ENCODE assay signal across 31 cellular contexts in the genomic region with DNA sequence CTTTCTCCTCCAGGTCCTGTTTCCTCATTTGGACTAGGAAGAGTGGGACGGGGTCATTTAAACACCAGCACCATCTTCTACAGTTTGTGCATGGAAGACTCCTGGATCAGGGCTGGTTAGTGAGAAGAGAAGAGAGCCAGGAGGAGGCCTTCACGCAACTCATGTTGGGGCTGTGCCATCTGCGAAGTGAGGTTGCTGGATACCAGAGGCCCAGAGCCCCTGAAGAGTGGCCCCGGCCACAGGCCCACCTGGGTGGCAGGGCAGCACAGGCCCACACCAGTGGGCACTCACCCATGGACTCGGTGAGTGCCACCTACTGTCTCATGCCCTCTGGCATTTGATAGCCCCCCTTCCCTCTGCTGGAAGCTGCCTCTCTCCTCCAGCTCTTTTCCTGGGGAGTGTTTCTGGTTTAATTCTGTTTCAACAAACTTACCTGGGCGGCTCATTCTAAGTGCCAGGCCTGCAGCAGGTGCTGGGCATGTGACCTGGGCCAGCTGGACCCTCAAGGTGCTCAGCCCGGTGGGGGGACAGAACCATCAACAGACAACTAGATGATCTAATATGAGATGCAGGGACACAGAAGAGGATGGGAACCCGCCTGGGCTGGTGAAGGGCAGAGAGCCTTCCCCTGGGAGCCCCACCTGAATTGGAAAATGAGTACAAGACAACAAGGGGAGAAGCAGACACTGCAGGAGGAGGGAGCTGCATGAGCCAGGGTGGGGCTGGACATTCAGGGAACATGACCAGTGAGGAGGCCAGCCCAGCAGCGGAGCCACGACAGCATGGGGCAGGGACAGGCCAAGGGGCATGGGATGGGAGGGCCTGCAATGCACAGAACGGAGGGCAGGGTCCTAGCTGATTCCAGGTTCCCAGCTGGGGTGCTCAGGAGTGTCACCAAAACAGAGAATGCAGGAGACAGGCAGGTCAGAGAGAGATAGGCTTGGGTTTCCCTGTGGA.
"Had no signal": no experiment of that assay in that cellular context is flagged by ENCODE, and none has a peak within 500 bp of the region (broad histone marks: within the 10 kb centered on the region; RNA-seq: fewer than 3 reads in every experiment).

No MANE protein-coding gene starts in this region.

- H3K36me3 ChIP-seq: ascending aorta, cardiac muscle cell, esophagus muscularis mucosa, heart left ventricle, neutrophil, ovary, prostate gland, upper lobe of left lung had no signal

- H3K9me3 Mint-ChIP-seq: activated naive CD4-positive, alpha-beta T cell treated with anti-CD3 and anti-CD28 coated beads, Interleukin-2, amount 10 ng/mL, durations not matched to agents 7 days and 5 days; activated naive CD8-positive, alpha-beta T cell treated with anti-CD3 and anti-CD28 coated beads, Interleukin-2, amount 10 ng/mL, durations not matched to agents 7 days and 5 days; activated T-helper 1 cell treated with anti-CD3 and anti-CD28 coated beads, Interleukin-12 subunit alpha, Interleukin-12 subunit beta, Interleukin-2, Interleukin-4 antibody, amounts not matched to agents 30 ng/mL and 10 ng/mL and 1 ng/mL, durations not matched to agents 14 hours and 24 hours and 36 hours; brain; immature natural killer cell; natural killer cell treated with Interleukin-12 subunit alpha and Interleukin-12 subunit beta and Interleukin-15 and Interleukin-18, amount 100 ng/mL, for 72 hours; stimulated activated memory B cell treated with anti-CD40 and anti-IgM and Interleukin-4, amounts not matched to agents 10 μg/mL and 1 μg/mL and 100 μg/mL, for 72 hours; stimulated activated naive CD8-positive, alpha-beta T cell treated with anti-CD3 and anti-CD28 coated beads, Interleukin-15, amount 100 ng/mL, for 72 hours had no signal

- ATAC-seq: mucosa of descending colon; sciatic nerve; stimulated activated memory B cell treated with anti-CD40 and anti-IgM and Interleukin-4, amounts not matched to agents 10 μg/mL and 1 μg/mL and 100 μg/mL, for 72 hours had no signal

- DNase-seq: activated CD4-positive, alpha-beta T cell treated with anti-CD3 and anti-CD28 coated beads, Interleukin-2, amount 50 U/mL, for 4 hours; activated CD8-positive, alpha-beta memory T cell treated with anti-CD3 and anti-CD28 coated beads, Interleukin-2, amount 50 U/mL, for 4 hours; activated gamma-delta T cell; activated naive CD4-positive, alpha-beta T cell treated with anti-CD3 and anti-CD28 coated beads, Interleukin-2, amount 10 ng/mL, durations not matched to agents 7 days and 5 days; activated naive CD8-positive, alpha-beta T cell treated with anti-CD3 and anti-CD28 coated beads, Interleukin-2, amount 10 ng/mL, durations not matched to agents 7 days and 5 days; activated T-cell treated with anti-CD3 and anti-CD28 coated beads, Interleukin-2, amount 50 U/mL, for 1 hour; cortex of kidney; foreskin keratinocyte; hypothalamus; immature natural killer cell; mesendoderm; mucosa of descending colon; ovary; retina; stimulated activated CD4-positive, alpha-beta T cell treated with anti-CD3 and anti-CD28 coated beads, Interleukin-4, amount 100 ng/mL, for 24 hours; stimulated activated naive CD8-positive, alpha-beta T cell treated with anti-CD3 and anti-CD28 coated beads, Interleukin-15, amount 100 ng/mL, for 72 hours; substantia nigra; T-helper 2 cell had no signal

- H3K27ac Mint-ChIP-seq: activated naive CD4-positive, alpha-beta T cell treated with anti-CD3 and anti-CD28 coated beads, Interleukin-2, amount 10 ng/mL, durations not matched to agents 7 days and 5 days; activated naive CD8-positive, alpha-beta T cell treated with anti-CD3 and anti-CD28 coated beads, Interleukin-2, amount 10 ng/mL, durations not matched to agents 7 days and 5 days; brain; immature natural killer cell; natural killer cell treated with Interleukin-12 subunit alpha and Interleukin-12 subunit beta and Interleukin-15 and Interleukin-18, amount 100 ng/mL, for 72 hours; stimulated activated memory B cell treated with anti-CD40 and anti-IgM and Interleukin-4, amounts not matched to agents 10 μg/mL and 1 μg/mL and 100 μg/mL, for 72 hours; stimulated activated naive CD8-positive, alpha-beta T cell treated with anti-CD3 and anti-CD28 coated beads, Interleukin-15, amount 100 ng/mL, for 72 hours had no signal

- H3K4me1 Mint-ChIP-seq: activated naive CD4-positive, alpha-beta T cell treated with anti-CD3 and anti-CD28 coated beads, Interleukin-2, amount 10 ng/mL, durations not matched to agents 7 days and 5 days; immature natural killer cell; stimulated activated memory B cell treated with anti-CD40 and anti-IgM and Interleukin-4, amounts not matched to agents 10 μg/mL and 1 μg/mL and 100 μg/mL, for 72 hours had no signal

- H3K4me3 Mint-ChIP-seq: activated naive CD4-positive, alpha-beta T cell treated with anti-CD3 and anti-CD28 coated beads, Interleukin-2, amount 10 ng/mL, durations not matched to agents 7 days and 5 days; activated naive CD8-positive, alpha-beta T cell treated with anti-CD3 and anti-CD28 coated beads, Interleukin-2, amount 10 ng/mL, durations not matched to agents 7 days and 5 days; activated T-helper 1 cell treated with anti-CD3 and anti-CD28 coated beads, Interleukin-12 subunit alpha, Interleukin-12 subunit beta, Interleukin-2, Interleukin-4 antibody, amounts not matched to agents 30 ng/mL and 10 ng/mL and 1 ng/mL, durations not matched to agents 14 hours and 24 hours and 36 hours; immature natural killer cell; natural killer cell treated with Interleukin-12 subunit alpha and Interleukin-12 subunit beta and Interleukin-15 and Interleukin-18, amount 100 ng/mL, for 72 hours; stimulated activated memory B cell treated with anti-CD40 and anti-IgM and Interleukin-4, amounts not matched to agents 10 μg/mL and 1 μg/mL and 100 μg/mL, for 72 hours; stimulated activated naive CD8-positive, alpha-beta T cell treated with anti-CD3 and anti-CD28 coated beads, Interleukin-15, amount 100 ng/mL, for 72 hours had no signal

- H3K27ac ChIP-seq: ascending aorta, cardiac muscle cell, esophagus muscularis mucosa, foreskin keratinocyte, heart left ventricle, neutrophil, ovary, prostate gland, skin epidermis, upper lobe of left lung had no signal

- H3K36me3 Mint-ChIP-seq: activated naive CD4-positive, alpha-beta T cell treated with anti-CD3 and anti-CD28 coated beads, Interleukin-2, amount 10 ng/mL, durations not matched to agents 7 days and 5 days; activated naive CD8-positive, alpha-beta T cell treated with anti-CD3 and anti-CD28 coated beads, Interleukin-2, amount 10 ng/mL, durations not matched to agents 7 days and 5 days; brain; natural killer cell treated with Interleukin-12 subunit alpha and Interleukin-12 subunit beta and Interleukin-15 and Interleukin-18, amount 100 ng/mL, for 72 hours; stimulated activated memory B cell treated with anti-CD40 and anti-IgM and Interleukin-4, amounts not matched to agents 10 μg/mL and 1 μg/mL and 100 μg/mL, for 72 hours had no signal

- H3K4me1 ChIP-seq: ascending aorta, foreskin keratinocyte, heart left ventricle, prostate gland had no signal

- H3K4me3 ChIP-seq: ascending aorta, cardiac muscle cell, esophagus muscularis mucosa, mucosa of descending colon, ovary, prostate gland, skin epidermis, upper lobe of left lung had no signal

- H3K27me3 ChIP-seq: ascending aorta, ovary, upper lobe of left lung had no signal

- H3K9me3 ChIP-seq: ascending aorta, esophagus muscularis mucosa, heart left ventricle, mucosa of descending colon, neutrophil, ovary, prostate gland, upper lobe of left lung had no signal
